Comparison of ENCODE assay signal across 17 cellular contexts in the genomic region with DNA sequence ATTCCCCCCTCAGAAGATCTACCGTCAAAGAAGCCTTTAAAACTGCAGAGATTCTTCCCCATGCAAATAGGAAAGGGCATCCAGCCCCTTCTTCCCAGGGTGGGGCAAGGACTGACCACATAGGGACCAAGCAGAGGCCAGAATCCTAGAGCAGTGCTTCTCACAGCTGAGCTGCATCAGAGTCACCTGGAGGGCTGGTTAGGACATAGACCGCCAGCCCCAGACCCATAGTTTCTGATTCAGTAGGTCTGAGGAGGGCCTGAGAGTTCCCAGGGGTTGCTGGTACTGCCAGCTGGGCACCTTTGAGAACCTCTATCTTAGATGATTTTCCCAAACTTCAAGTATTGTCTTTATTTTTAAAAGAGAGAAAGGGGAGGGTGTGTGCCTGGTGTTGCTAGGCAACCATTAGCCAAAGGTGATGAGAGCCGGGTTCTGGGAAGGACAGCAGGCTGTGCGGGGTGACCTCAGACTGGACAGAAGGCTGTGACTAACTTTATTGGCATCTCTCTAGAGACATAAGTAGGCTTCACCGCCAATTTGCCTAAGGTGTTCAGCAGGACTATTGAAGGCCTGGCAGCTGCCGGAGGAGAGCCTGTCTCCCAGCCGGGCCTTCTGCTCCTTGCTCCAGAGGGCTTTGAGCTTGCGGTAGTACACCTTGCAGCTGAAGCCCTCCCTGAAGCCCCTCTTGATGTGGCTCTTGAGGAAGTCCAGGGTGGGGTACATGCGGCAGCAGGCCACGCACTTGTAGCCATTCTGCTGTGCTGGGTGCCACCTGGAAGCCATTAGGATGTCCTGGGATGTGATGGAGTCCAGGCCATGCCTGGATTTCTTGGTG. TPM values are rescaled to one million over a fixed set of nuclear protein-coding genes. Genes with fewer than 3 reads are reported as not detected.
DNase-seq lines count a peak whose midpoint lies in the region; ATAC-seq, FAIRE-seq and TF ChIP-seq lines count a peak whose summit lies in the region.
"Had no signal": no experiment of that assay in that cellular context is flagged by ENCODE, and none has a peak within 500 bp of the region (broad histone marks: within the 10 kb centered on the region; RNA-seq: fewer than 3 reads in every experiment).

No MANE protein-coding gene starts in this region.

- WGBS in liver: 97% methylated on average over 10 of the region's 10 CpGs
- 94% methylated on average over 5 of the region's 10 CpGs for WGBS in HepG2 (ENCODE audit: low lambda C conversion rate)

- no peak for TF ChIP-seq RAD21 in liver (IDR thresholded peaks at IDR 0.05)
- TF ChIP-seq RAD21 in HepG2 (CRISPR knock-in tag; IDR thresholded peaks at IDR 0.05): no peak

- intact Hi-C loops in HepG2 (cut with micrococcal nuclease; ENCODE audit: unreplicated experiment): no loop called here

- in situ Hi-C loops in HepG2 (cut with HindIII; ENCODE audit: extremely low pct_ligation_motif_present, low pct_unique_long_range_greater_than_20kb): no loop called here

- H3K9ac ChIP-seq in liver (ENCODE audit: low read depth in 1 of 2, low read length in 2 of 2) (no peak overlapping the region), HepG2 (ENCODE audit: insufficient read depth, low read depth, low read length) (no peak overlapping the region)

- H3K27me3 ChIP-seq in liver (ENCODE audit: control insufficient read depth in 4 of 4, insufficient read depth in 4 of 4, low read length in 3 of 4): no peaks in the 10 kb centered on the region
- no peaks in the 10 kb centered on the region for H3K27me3 ChIP-seq in HepG2 (ENCODE audit: control insufficient read depth in 1 of 2, insufficient read depth in 2 of 2, low read length in 2 of 2)
- H3K27me3 ChIP-seq in kidney epithelial cell (ENCODE audit: control insufficient read depth, insufficient read depth, low read length): no peaks in the 10 kb centered on the region
- H3K27me3 ChIP-seq: body of pancreas, heart left ventricle, ovary had no signal

- TF ChIP-seq CTCF in liver (IDR thresholded peaks at IDR 0.05; ENCODE audit: low read depth, low read length, missing input control): no peak
- no peak for TF ChIP-seq CTCF in HepG2 (CRISPR knock-in tag; IDR thresholded peaks at IDR 0.05)
- TF ChIP-seq CTCF in kidney epithelial cell (IDR thresholded peaks at IDR 0.05; ENCODE audit: insufficient read depth, low read length, poor library complexity, severe bottlenecking): no peak

- no TSS peak for BruUV-seq in HepG2 (replicated peaks; lab: Mats Ljungman, UMichigan)

- H3K9me3 ChIP-seq in liver (ENCODE audit: control insufficient read depth in 4 of 4, low read length in 3 of 4) (no peaks in the 10 kb centered on the region), HepG2 (ENCODE audit: low read length) (no peaks in the 10 kb centered on the region)
- H3K9me3 ChIP-seq: body of pancreas, heart left ventricle, ovary had no signal

- DNase-seq in HepG2 (ENCODE audit: low spot score) (no peak), SW480 (ENCODE audit: low spot score) (peak; percentile 44), kidney epithelial cell (ENCODE audit: low read depth) (peak; percentile 81), NCI-H128 (lab: John Stamatoyannopoulos, UW; ENCODE audit: unreplicated experiment) (no peak), SW 1271 (lab: John Stamatoyannopoulos, UW) (no peak)
- DNase-seq in activated effector memory CD4-positive, alpha-beta T cell treated with anti-CD3 and anti-CD28 coated beads, Interleukin-2, amount 50 U/mL, for 16 hours: no peak
- DNase-seq: activated CD4-positive, alpha-beta T cell treated with anti-CD3 and anti-CD28 coated beads for 4 hours; body of pancreas; heart left ventricle; NCI-H1930; ovary had no signal

- peaks cover 7 to 40% (median 23%) of the 10 kb centered on the region in 4 donors for H3K4me1 ChIP-seq in liver (ENCODE audit: control insufficient read depth in 4 of 4, insufficient read depth in 4 of 4, low read length in 3 of 4)
- peaks cover 10% of the 10 kb centered on the region for H3K4me1 ChIP-seq in HepG2 (ENCODE audit: insufficient read depth, low read length)
- H3K4me1 ChIP-seq: body of pancreas had no signal

- TF ChIP-seq EP300 in HepG2 (IDR thresholded peaks at IDR 0.05; ENCODE audit: low read depth in 2 of 2, low read length in 2 of 2) (no peak), HepG2 (CRISPR knock-in tag; IDR thresholded peaks at IDR 0.05; ENCODE audit: borderline replicate concordance) (no peak)

- no peak for TF ChIP-seq POLR2A in HepG2 (IDR thresholded peaks at IDR 0.05; ENCODE audit: insufficient read depth in 1 of 2, low read depth in 2 of 2, low read length in 2 of 2)

- no peaks in the 10 kb centered on the region for H4K20me1 ChIP-seq in HepG2 (ENCODE audit: insufficient read depth, low read length)

- H3K27ac ChIP-seq in liver (ENCODE audit: low read depth in 1 of 2, low read length in 2 of 2): peak overlapping the region; percentile 11 to 37
- H3K27ac ChIP-seq in HepG2 (ENCODE audit: extremely low read length, insufficient read depth, low read length): no peak overlapping the region
- H3K27ac ChIP-seq: body of pancreas, heart left ventricle, ovary had no signal

- H2AFZ ChIP-seq in HepG2 (ENCODE audit: low read length): no peak overlapping the region

- H3K79me2 ChIP-seq in HepG2 (ENCODE audit: insufficient read depth, low read length): no peaks in the 10 kb centered on the region

- H3K36me3 ChIP-seq in liver (ENCODE audit: control insufficient read depth in 4 of 4, insufficient read depth in 3 of 4, low read depth in 1 of 4, low read length in 3 of 4): peaks cover 0 to 6% (median 1%) of the 10 kb centered on the region in 4 donors
- peaks cover 1 to 8% of the 10 kb centered on the region in 2 experiments; a peak in 2 of 5 replicates for H3K36me3 ChIP-seq in HepG2 (replicated peaks in 1 of 2; ENCODE audit: control insufficient read depth in 1 of 2, insufficient read depth in 2 of 2, low read length in 2 of 2)
- H3K36me3 ChIP-seq in kidney epithelial cell (ENCODE audit: control insufficient read depth, insufficient read depth, low read length): no peaks in the 10 kb centered on the region
- H3K36me3 ChIP-seq: heart left ventricle, ovary had no signal

- no peak overlapping the region for H3K4me2 ChIP-seq in HepG2 (ENCODE audit: low read depth, low read length)

- H3K4me3 ChIP-seq in liver (ENCODE audit: low read depth in 1 of 3, low read length in 3 of 3) (no peak overlapping the region), HepG2 (replicated peaks in 1 of 3; ENCODE audit: insufficient read depth in 1 of 3, low read depth in 2 of 3, low read length in 3 of 3) (no peak overlapping the region), kidney epithelial cell (ENCODE audit: low read depth, low read length) (no peak overlapping the region)
- H3K4me3 ChIP-seq: body of pancreas, heart left ventricle, ovary had no signal

- FAIRE-seq in HepG2 (lab: Jason Lieb, UNC): no peak
- FAIRE-seq: endometrium had no signal

- CTCF ChIA-PET in HepG2 (lab: Yijun Ruan, JAX; ENCODE audit: low intra/inter-chr PET ratio, low total read pairs): no interaction called here

- POLR2A ChIA-PET in HepG2 (lab: Yijun Ruan, JAX): no interaction called here

- ATAC-seq in HepG2: no peak
- no peak for ATAC-seq in HG03439 (IDR thresholded peaks at IDR 0.05; ENCODE audit: unreplicated experiment)
- ATAC-seq: body of pancreas had no signal

RNA-seq across cellular contexts. Expression of a gene that starts 2.9 kb away (rescaled TPM):
- total RNA-seq in liver (not detected), HepG2 (2016; rRNA removed; fragmentation: Illumina TruSeq; extraction: Trizol) (not detected in 2 replicates), kidney epithelial cell (not detected in 2 replicates)
- polyA plus RNA-seq in liver (under 1 TPM; 0.06 to 0.17 TPM), HepG2 (2011; rRNA removed) (not detected in 2 replicates)
- not detected in 2 replicates for total RNA-seq in HepG2 (2016; cell fraction: cytosol; rRNA removed; fragmentation: Illumina TruSeq; extraction: Trizol; ENCODE audit: low read depth)
- not detected in 2 replicates for total RNA-seq in HepG2 (2016; cell fraction: insoluble cytoplasmic fraction; rRNA removed; fragmentation: Illumina TruSeq; extraction: Trizol)
- not detected in 2 replicates for total RNA-seq in HepG2 (2016; cell fraction: membrane; rRNA removed; fragmentation: Illumina TruSeq; extraction: Trizol)
- not detected in 2 replicates for total RNA-seq in HepG2 (2016; cell fraction: nucleus; rRNA removed; fragmentation: Illumina TruSeq; extraction: Trizol)
- polyA plus RNA-seq in HepG2 (2011; cell fraction: cytosol; rRNA removed): not detected in 2 replicates
- polyA plus RNA-seq in HepG2 (2011; cell fraction: nucleus; rRNA removed): not detected in 2 replicates
- 0.44 and 0.48 TPM in 2 replicates for polyA plus RNA-seq in HepG2 (2012)
- not detected in 2 replicates for polyA plus RNA-seq in HepG2 (2016; cell fraction: cytosol; fragmentation: Illumina TruSeq; extraction: Trizol; ENCODE audit: low read depth)
- not detected in 2 replicates for polyA plus RNA-seq in HepG2 (2016; cell fraction: insoluble cytoplasmic fraction; fragmentation: Illumina TruSeq; extraction: Trizol; ENCODE audit: low read depth)
- polyA plus RNA-seq in HepG2 (2016; cell fraction: membrane; fragmentation: Illumina TruSeq; extraction: Trizol; ENCODE audit: low read depth): not detected in 2 replicates
- polyA plus RNA-seq in HepG2 (2016; cell fraction: nucleus; fragmentation: Illumina TruSeq; extraction: Trizol; ENCODE audit: insufficient read depth, low read depth): not detected in 2 replicates
- not detected in 2 replicates for polyA minus RNA-seq in HepG2 (2011; rRNA and poly(A)+ RNA removed; ENCODE audit: low replicate concordance)
- polyA minus RNA-seq in HepG2 (2011; cell fraction: cytosol; rRNA and poly(A)+ RNA removed): not detected in 2 replicates
- not detected in 2 replicates for polyA minus RNA-seq in HepG2 (2011; cell fraction: nucleus; rRNA and poly(A)+ RNA removed)
- total RNA-seq: body of pancreas, H4, heart left ventricle, lung microvascular endothelial cell, ovary, ureter had no signal
- polyA plus RNA-seq: heart left ventricle, ovary had no signal

RNA-seq across cellular contexts. Expression of a gene that starts 7.8 kb away (rescaled TPM):
- total RNA-seq in liver (10 to 100 TPM in 1 of 2 donors, 1 to 10 TPM in 1; 2.2 to 25.2 TPM), HepG2 (2016; rRNA removed; fragmentation: Illumina TruSeq; extraction: Trizol) (4.7 and 7.2 TPM in 2 replicates), kidney epithelial cell (3.7 and 3.9 TPM in 2 replicates)
- polyA plus RNA-seq in liver (10 to 100 TPM in 1 of 2 donors, 1 to 10 TPM in 1; 4.8 to 16.9 TPM), HepG2 (2011; rRNA removed) (4.9 and 6.0 TPM in 2 replicates)
- 1.0 and 1.4 TPM in 2 replicates for total RNA-seq in HepG2 (2016; cell fraction: cytosol; rRNA removed; fragmentation: Illumina TruSeq; extraction: Trizol; ENCODE audit: low read depth)
- total RNA-seq in HepG2 (2016; cell fraction: insoluble cytoplasmic fraction; rRNA removed; fragmentation: Illumina TruSeq; extraction: Trizol): 4.7 and 5.6 TPM in 2 replicates
- total RNA-seq in HepG2 (2016; cell fraction: membrane; rRNA removed; fragmentation: Illumina TruSeq; extraction: Trizol): 3.4 and 3.6 TPM in 2 replicates
- total RNA-seq in HepG2 (2016; cell fraction: nucleus; rRNA removed; fragmentation: Illumina TruSeq; extraction: Trizol): 9.3 and 11.2 TPM in 2 replicates
- polyA plus RNA-seq in HepG2 (2011; cell fraction: cytosol; rRNA removed): 3.2 and 3.4 TPM in 2 replicates
- 15.8 and 17.7 TPM in 2 replicates for polyA plus RNA-seq in HepG2 (2011; cell fraction: nucleus; rRNA removed)
- 5.2 and 7.5 TPM in 2 replicates for polyA plus RNA-seq in HepG2 (2012)
- 0.59 and 0.76 TPM in 2 replicates for polyA plus RNA-seq in HepG2 (2016; cell fraction: cytosol; fragmentation: Illumina TruSeq; extraction: Trizol; ENCODE audit: low read depth)
- polyA plus RNA-seq in HepG2 (2016; cell fraction: insoluble cytoplasmic fraction; fragmentation: Illumina TruSeq; extraction: Trizol; ENCODE audit: low read depth): 5.7 and 7.7 TPM in 2 replicates
- polyA plus RNA-seq in HepG2 (2016; cell fraction: membrane; fragmentation: Illumina TruSeq; extraction: Trizol; ENCODE audit: low read depth): 1.3 and 1.9 TPM in 2 replicates
- 20.2 and 21.5 TPM in 2 replicates for polyA plus RNA-seq in HepG2 (2016; cell fraction: nucleus; fragmentation: Illumina TruSeq; extraction: Trizol; ENCODE audit: insufficient read depth, low read depth)
- polyA minus RNA-seq in HepG2 (2011; rRNA and poly(A)+ RNA removed; ENCODE audit: low replicate concordance): 12.6 and 14.6 TPM in 2 replicates
- 5.2 and 6.1 TPM in 2 replicates for polyA minus RNA-seq in HepG2 (2011; cell fraction: cytosol; rRNA and poly(A)+ RNA removed)
- polyA minus RNA-seq in HepG2 (2011; cell fraction: nucleus; rRNA and poly(A)+ RNA removed): 10.2 and 14.7 TPM in 2 replicates

RNA-seq across cellular contexts. Expression of a gene that starts 38.2 kb away (rescaled TPM):
- total RNA-seq in liver (under 1 TPM; 0.33 to 0.84 TPM), HepG2 (2016; rRNA removed; fragmentation: Illumina TruSeq; extraction: Trizol) (not detected in 2 replicates), kidney epithelial cell (not detected in 2 replicates)
- polyA plus RNA-seq in liver (under 1 TPM; 0.17 to 0.28 TPM), HepG2 (2011; rRNA removed) (not detected in 2 replicates)
- not detected in 2 replicates for total RNA-seq in HepG2 (2016; cell fraction: cytosol; rRNA removed; fragmentation: Illumina TruSeq; extraction: Trizol; ENCODE audit: low read depth)
- total RNA-seq in HepG2 (2016; cell fraction: insoluble cytoplasmic fraction; rRNA removed; fragmentation: Illumina TruSeq; extraction: Trizol): not detected in 2 replicates
- total RNA-seq in HepG2 (2016; cell fraction: membrane; rRNA removed; fragmentation: Illumina TruSeq; extraction: Trizol): not detected in 2 replicates
- not detected in 2 replicates for total RNA-seq in HepG2 (2016; cell fraction: nucleus; rRNA removed; fragmentation: Illumina TruSeq; extraction: Trizol)
- not detected in 2 replicates for polyA plus RNA-seq in HepG2 (2011; cell fraction: cytosol; rRNA removed)
- polyA plus RNA-seq in HepG2 (2011; cell fraction: nucleus; rRNA removed): not detected in 2 replicates
- not detected in 2 replicates for polyA plus RNA-seq in HepG2 (2012)
- not detected in 2 replicates for polyA plus RNA-seq in HepG2 (2016; cell fraction: cytosol; fragmentation: Illumina TruSeq; extraction: Trizol; ENCODE audit: low read depth)
- not detected in 2 replicates for polyA plus RNA-seq in HepG2 (2016; cell fraction: insoluble cytoplasmic fraction; fragmentation: Illumina TruSeq; extraction: Trizol; ENCODE audit: low read depth)
- not detected in 2 replicates for polyA plus RNA-seq in HepG2 (2016; cell fraction: membrane; fragmentation: Illumina TruSeq; extraction: Trizol; ENCODE audit: low read depth)
- not detected in 2 replicates for polyA plus RNA-seq in HepG2 (2016; cell fraction: nucleus; fragmentation: Illumina TruSeq; extraction: Trizol; ENCODE audit: insufficient read depth, low read depth)
- polyA minus RNA-seq in HepG2 (2011; rRNA and poly(A)+ RNA removed; ENCODE audit: low replicate concordance): 0.80 TPM in 1 of 2 replicates, not detected in the other
- not detected in 2 replicates for polyA minus RNA-seq in HepG2 (2011; cell fraction: cytosol; rRNA and poly(A)+ RNA removed)
- not detected in 2 replicates for polyA minus RNA-seq in HepG2 (2011; cell fraction: nucleus; rRNA and poly(A)+ RNA removed)
- total RNA-seq: body of pancreas, lung microvascular endothelial cell had no signal

Comparison
In these comparisons a context has a peak if more than half of its experiments do, and no peak if none do; other contexts are left out.
1. DNase-seq: peak in SW480 (single experiment) and kidney epithelial cell (single experiment); none in HepG2 (single experiment), NCI-H128 (single experiment), SW 1271 (0 of 2) and activated effector memory CD4-positive, alpha-beta T cell treated with anti-CD3 and anti-CD28 coated beads, Interleukin-2, amount 50 U/mL, for 16 hours (single experiment).